9 cellular contexts compared by ENCODE assay signal in the genomic region with DNA sequence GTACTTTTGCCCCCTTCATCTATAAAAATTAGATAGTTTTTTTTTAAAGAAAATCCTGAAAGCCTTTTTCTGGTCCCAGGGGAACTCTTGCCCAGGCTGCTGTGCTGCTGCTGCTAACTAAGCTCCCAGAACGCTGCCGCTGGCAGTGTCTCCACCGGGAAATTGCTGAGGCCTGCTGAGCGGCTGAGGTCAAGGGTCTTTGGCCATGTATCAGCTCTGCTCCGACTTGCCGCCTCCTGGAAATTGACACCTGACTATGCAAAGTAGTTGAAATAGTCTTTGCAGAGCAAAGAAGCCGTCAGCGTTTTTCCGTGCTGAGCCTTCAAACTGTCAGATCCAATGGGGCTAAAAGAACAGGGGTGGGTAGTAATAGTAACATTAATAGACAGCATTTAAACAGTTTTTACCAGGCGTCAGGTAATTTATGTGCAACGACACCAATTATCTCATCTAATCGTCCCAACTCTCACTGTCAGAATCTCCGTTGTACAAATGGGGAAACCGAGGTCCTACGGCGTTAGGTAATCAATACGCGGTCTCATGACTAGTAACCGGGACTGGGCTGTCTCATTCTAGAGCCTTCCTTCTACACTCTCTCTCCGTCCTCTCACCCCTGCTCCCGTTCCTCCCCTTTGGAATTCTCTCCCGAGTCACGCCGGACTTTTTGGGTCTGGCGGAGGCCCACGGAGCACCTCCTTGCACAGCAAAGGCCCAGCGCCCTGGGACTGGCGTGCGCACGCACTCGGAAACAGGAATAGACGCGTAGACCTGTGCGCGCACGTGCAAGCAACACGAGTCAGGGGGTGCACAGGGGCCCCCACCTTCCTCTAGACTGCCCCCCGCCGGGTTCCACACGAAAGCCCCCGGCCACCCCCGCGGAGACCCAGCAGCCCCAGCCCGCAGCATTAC. TPM values are rescaled to one million over a fixed set of nuclear protein-coding genes. Genes with fewer than 3 reads are reported as not detected.
A peak's percentile ranks its signal among the peaks of the same experiment; 100 is the strongest.
DNase-seq lines count a peak whose midpoint lies in the region; ATAC-seq, FAIRE-seq and TF ChIP-seq lines count a peak whose summit lies in the region.
"Had no signal": no experiment of that assay in that cellular context is flagged by ENCODE, and none has a peak within 500 bp of the region (broad histone marks: within the 10 kb centered on the region; RNA-seq: fewer than 3 reads in every experiment).

No MANE protein-coding gene starts in this region.

- in situ Hi-C loops in HepG2 (cut with HindIII; ENCODE audit: extremely low pct_ligation_motif_present, low pct_unique_long_range_greater_than_20kb) = no loop called here

- H2AFZ ChIP-seq in HepG2 (ENCODE audit: low read length) = no peak overlapping the region

- no peak for TF ChIP-seq RAD21 in HepG2 (CRISPR knock-in tag; IDR thresholded peaks at IDR 0.05)

- H3K27ac ChIP-seq in HL-60 (replicated peaks) (peak overlapping the region; percentile 86), WERI-Rb-1 (peak overlapping the region; percentile 54; the same call in 1 of the 2 replicates), colonic mucosa (peak overlapping the region; percentile 68), HepG2 (ENCODE audit: extremely low read length, insufficient read depth, low read length) (peak overlapping the region; percentile 73)

- no peak for FAIRE-seq in HepG2 (lab: Jason Lieb, UNC)

- DNase-seq in DMS114 treated with DMSO at 0.1 percent for 48 hours (lab: John Stamatoyannopoulos, UW; ENCODE audit: unreplicated experiment) (peak; percentile 18), GM20000 (ENCODE audit: low spot score) (peak; percentile 56), HL-60 (ENCODE audit: low read depth in 1 of 2, low spot score in 1 of 2) (peak; percentile 38 to 73), WERI-Rb-1 (peak; percentile 41), colonic mucosa (peak; percentile 58), HepG2 (ENCODE audit: low spot score) (peak; percentile 46), middle frontal gyrus (ENCODE audit: extremely low spot score, low spot score) (no peak)
- DNase-seq in stimulated activated CD4-positive, alpha-beta T cell treated with anti-CD3 and anti-CD28 coated beads, Interleukin-2, amount 100 ng/mL, for 48 hours = peak; percentile 36 to 40

- H3K79me2 ChIP-seq in HepG2 (ENCODE audit: insufficient read depth, low read length) = peaks cover 35% of the 10 kb centered on the region

- TF ChIP-seq EP300 in HepG2 (IDR thresholded peaks at IDR 0.05; ENCODE audit: low read depth in 2 of 2, low read length in 2 of 2) (no peak), HepG2 (CRISPR knock-in tag; IDR thresholded peaks at IDR 0.05; ENCODE audit: borderline replicate concordance) (no peak)

- BruUV-seq in HepG2 (replicated peaks; lab: Mats Ljungman, UMichigan) = TSS peak; percentile 63

- H3K4me1 ChIP-seq in colonic mucosa (peaks cover 7% of the 10 kb centered on the region), HepG2 (ENCODE audit: insufficient read depth, low read length) (peaks cover 62% of the 10 kb centered on the region)

- CTCF ChIA-PET in HepG2 (lab: Yijun Ruan, JAX; ENCODE audit: low intra/inter-chr PET ratio, low total read pairs) = interaction anchor here (1.5 kb wide), 1 partner anchor 126 kb away, joined by 4 read pairs; no protein-coding TSS in a partner anchor

- POLR2A ChIA-PET in HepG2 (lab: Yijun Ruan, JAX) = interaction anchor here (0.7 to 2.4 kb wide), 6 partner anchors 13 to 103 kb away, joined by 3 to 22 read pairs (median 5); a partner anchor contains a TSS

- ATAC-seq in HepG2 = peak; percentile 64

- H3K9ac ChIP-seq in colonic mucosa (ENCODE audit: low read depth in 2 of 2, low read length in 2 of 2) (peak overlapping the region; percentile 72 to 95), HepG2 (ENCODE audit: insufficient read depth, low read depth, low read length) (peak overlapping the region; percentile 82)

- TF ChIP-seq CTCF in GM20000 (IDR thresholded peaks at IDR 0.05; ENCODE audit: extremely low read depth, missing control alignments) = no peak
- no peak for TF ChIP-seq CTCF in HL-60 (IDR thresholded peaks at IDR 0.05; ENCODE audit: insufficient read depth, low read length)
- TF ChIP-seq CTCF in WERI-Rb-1 (IDR thresholded peaks at IDR 0.05; ENCODE audit: low read depth, low read length) = no peak
- no peak for TF ChIP-seq CTCF in colonic mucosa (IDR thresholded peaks at IDR 0.05)
- no peak for TF ChIP-seq CTCF in HepG2 (CRISPR knock-in tag; IDR thresholded peaks at IDR 0.05)

- H3K9me3 ChIP-seq in WERI-Rb-1 (ENCODE audit: severe bottlenecking) = no peaks in the 10 kb centered on the region
- H3K9me3 ChIP-seq in colonic mucosa = no peaks in the 10 kb centered on the region
- no peaks in the 10 kb centered on the region for H3K9me3 ChIP-seq in HepG2 (ENCODE audit: low read length)

- H3K36me3 ChIP-seq in WERI-Rb-1 (peaks cover 7% of the 10 kb centered on the region), colonic mucosa (no peaks in the 10 kb centered on the region), HepG2 (replicated peaks in 1 of 2; ENCODE audit: control insufficient read depth in 1 of 2, insufficient read depth in 2 of 2, low read length in 2 of 2) (peaks cover 3 to 21% of the 10 kb centered on the region in 2 experiments)

- H3K4me3 ChIP-seq in HL-60 (replicated peaks; ENCODE audit: insufficient read depth, low read length) (peak overlapping the region; percentile 61), WERI-Rb-1 (ENCODE audit: low read depth, low read length) (peak overlapping the region; percentile 55), colonic mucosa (peak overlapping the region; percentile 87), HepG2 (replicated peaks in 1 of 3; ENCODE audit: insufficient read depth in 1 of 3, low read depth in 2 of 3, low read length in 3 of 3) (peak overlapping the region; percentile 65 to 88 (median 84))

- H3K27me3 ChIP-seq in HL-60 (ENCODE audit: insufficient read depth, poor library complexity, severe bottlenecking) (no peaks in the 10 kb centered on the region), WERI-Rb-1 (ENCODE audit: insufficient read depth, low read depth, severe bottlenecking) (no peaks in the 10 kb centered on the region), colonic mucosa (no peaks in the 10 kb centered on the region), HepG2 (ENCODE audit: control insufficient read depth in 1 of 2, insufficient read depth in 2 of 2, low read length in 2 of 2) (no peaks in the 10 kb centered on the region; a peak in 1 of 5 replicates)

- WGBS in HepG2 (ENCODE audit: low lambda C conversion rate) = under 1% methylated on average over 35 of the region's 44 CpGs

- H3K4me2 ChIP-seq in HepG2 (ENCODE audit: low read depth, low read length) = peak overlapping the region; percentile 85

- intact Hi-C loops in colonic mucosa (cut with DNase I) (no loop called here), HepG2 (cut with micrococcal nuclease; ENCODE audit: unreplicated experiment) (loop anchor here (10.0 kb wide), 1 partner anchor 124 kb away; no protein-coding TSS in a partner anchor)

- peaks cover 4% of the 10 kb centered on the region; the same call in 1 of the 2 replicates for H4K20me1 ChIP-seq in HepG2 (ENCODE audit: insufficient read depth, low read length)

- TF ChIP-seq POLR2A in HepG2 (IDR thresholded peaks at IDR 0.05; ENCODE audit: insufficient read depth in 1 of 2, low read depth in 2 of 2, low read length in 2 of 2) = no peak; a peak in 1 of 4 replicates

RNA-seq across cellular contexts. Expression of a gene that starts 0.6 kb away (rescaled TPM):
- total RNA-seq in colonic mucosa (10 to 100 TPM; 27.2 to 27.3 TPM), HepG2 (2016; rRNA removed; fragmentation: Illumina TruSeq; extraction: Trizol) (9.9 and 32.4 TPM in 2 replicates)
- 5.2 and 5.9 TPM in 2 replicates for total RNA-seq in HepG2 (2016; cell fraction: cytosol; rRNA removed; fragmentation: Illumina TruSeq; extraction: Trizol; ENCODE audit: low read depth)
- total RNA-seq in HepG2 (2016; cell fraction: insoluble cytoplasmic fraction; rRNA removed; fragmentation: Illumina TruSeq; extraction: Trizol) = 10.8 and 29.3 TPM in 2 replicates
- 21.9 and 22.0 TPM in 2 replicates for total RNA-seq in HepG2 (2016; cell fraction: membrane; rRNA removed; fragmentation: Illumina TruSeq; extraction: Trizol)
- 16.5 and 17.7 TPM in 2 replicates for total RNA-seq in HepG2 (2016; cell fraction: nucleus; rRNA removed; fragmentation: Illumina TruSeq; extraction: Trizol)
- 84.0 and 95.5 TPM in 2 replicates for polyA plus RNA-seq in HepG2 (2011; rRNA removed)
- 88.8 and 113 TPM in 2 replicates for polyA plus RNA-seq in HepG2 (2011; cell fraction: cytosol; rRNA removed)
- polyA plus RNA-seq in HepG2 (2011; cell fraction: nucleus; rRNA removed) = 38.4 and 46.2 TPM in 2 replicates
- polyA plus RNA-seq in HepG2 (2012) = 78.4 and 108 TPM in 2 replicates
- 28.6 and 35.0 TPM in 2 replicates for polyA plus RNA-seq in HepG2 (2016; cell fraction: cytosol; fragmentation: Illumina TruSeq; extraction: Trizol; ENCODE audit: low read depth)
- polyA plus RNA-seq in HepG2 (2016; cell fraction: insoluble cytoplasmic fraction; fragmentation: Illumina TruSeq; extraction: Trizol; ENCODE audit: low read depth) = 102 and 112 TPM in 2 replicates
- 43.5 and 45.2 TPM in 2 replicates for polyA plus RNA-seq in HepG2 (2016; cell fraction: membrane; fragmentation: Illumina TruSeq; extraction: Trizol; ENCODE audit: low read depth)
- polyA plus RNA-seq in HepG2 (2016; cell fraction: nucleus; fragmentation: Illumina TruSeq; extraction: Trizol; ENCODE audit: insufficient read depth, low read depth) = 50.5 and 56.3 TPM in 2 replicates
- 32.0 and 89.7 TPM in 2 replicates for polyA minus RNA-seq in HepG2 (2011; rRNA and poly(A)+ RNA removed; ENCODE audit: low replicate concordance)
- 39.3 and 42.6 TPM in 2 replicates for polyA minus RNA-seq in HepG2 (2011; cell fraction: cytosol; rRNA and poly(A)+ RNA removed)
- 66.9 and 70.4 TPM in 2 replicates for polyA minus RNA-seq in HepG2 (2011; cell fraction: nucleus; rRNA and poly(A)+ RNA removed)

RNA-seq across cellular contexts. Expression of a gene that starts 3.7 kb away (rescaled TPM):
- total RNA-seq in colonic mucosa (not detected), HepG2 (2016; rRNA removed; fragmentation: Illumina TruSeq; extraction: Trizol) (not detected in 2 replicates)
- total RNA-seq in HepG2 (2016; cell fraction: cytosol; rRNA removed; fragmentation: Illumina TruSeq; extraction: Trizol; ENCODE audit: low read depth) = not detected in 2 replicates
- not detected in 2 replicates for total RNA-seq in HepG2 (2016; cell fraction: insoluble cytoplasmic fraction; rRNA removed; fragmentation: Illumina TruSeq; extraction: Trizol)
- total RNA-seq in HepG2 (2016; cell fraction: membrane; rRNA removed; fragmentation: Illumina TruSeq; extraction: Trizol) = not detected in 2 replicates
- total RNA-seq in HepG2 (2016; cell fraction: nucleus; rRNA removed; fragmentation: Illumina TruSeq; extraction: Trizol) = not detected in 2 replicates
- not detected in 2 replicates for polyA plus RNA-seq in HepG2 (2011; rRNA removed)
- not detected in 2 replicates for polyA plus RNA-seq in HepG2 (2011; cell fraction: cytosol; rRNA removed)
- 0.31 TPM in 1 of 2 replicates, not detected in the other for polyA plus RNA-seq in HepG2 (2011; cell fraction: nucleus; rRNA removed)
- 0.27 TPM in 1 of 2 replicates, not detected in the other for polyA plus RNA-seq in HepG2 (2012)
- not detected in 2 replicates for polyA plus RNA-seq in HepG2 (2016; cell fraction: cytosol; fragmentation: Illumina TruSeq; extraction: Trizol; ENCODE audit: low read depth)
- polyA plus RNA-seq in HepG2 (2016; cell fraction: insoluble cytoplasmic fraction; fragmentation: Illumina TruSeq; extraction: Trizol; ENCODE audit: low read depth) = not detected in 2 replicates
- polyA plus RNA-seq in HepG2 (2016; cell fraction: membrane; fragmentation: Illumina TruSeq; extraction: Trizol; ENCODE audit: low read depth) = not detected in 2 replicates
- not detected in 2 replicates for polyA plus RNA-seq in HepG2 (2016; cell fraction: nucleus; fragmentation: Illumina TruSeq; extraction: Trizol; ENCODE audit: insufficient read depth, low read depth)
- polyA minus RNA-seq in HepG2 (2011; rRNA and poly(A)+ RNA removed; ENCODE audit: low replicate concordance) = not detected in 2 replicates
- polyA minus RNA-seq in HepG2 (2011; cell fraction: cytosol; rRNA and poly(A)+ RNA removed) = not detected in 2 replicates
- polyA minus RNA-seq in HepG2 (2011; cell fraction: nucleus; rRNA and poly(A)+ RNA removed) = not detected in 2 replicates
- total RNA-seq: glomerular endothelial cell had no signal
